ENCODE assay signal across 8 cellular contexts in the genomic region with DNA sequence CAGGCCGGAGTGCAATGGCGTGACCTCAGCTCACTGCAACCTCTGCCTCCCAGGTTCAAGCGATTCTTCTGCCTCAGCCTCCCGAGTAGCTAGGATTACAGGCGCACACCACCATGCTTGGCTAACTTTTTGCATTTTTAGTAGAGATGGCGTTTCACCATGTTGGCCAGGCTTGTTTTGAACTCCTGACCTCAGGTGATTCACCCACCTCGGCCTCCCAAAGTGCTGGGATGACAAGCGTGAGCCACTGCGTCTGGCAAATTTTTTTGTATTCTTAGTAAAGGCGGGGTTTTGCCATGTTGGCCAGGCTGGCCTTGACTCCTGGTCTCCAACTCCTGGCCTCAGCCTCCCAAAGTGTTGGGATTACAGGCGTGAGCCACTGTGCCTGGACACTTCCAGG.
A peak's percentile ranks its signal among the peaks of the same experiment; 100 is the strongest.
DNase-seq lines count a peak whose midpoint lies in the region; ATAC-seq and TF ChIP-seq lines count a peak whose summit lies in the region.
"Not testable (repeated sequence)": the region's sequence is repeated elsewhere in the genome, so short reads cannot be mapped to it uniquely, and the experiment has no call there.

No MANE protein-coding gene starts in this region.

- H3K9ac ChIP-seq in GM23248; stomach smooth muscle (ENCODE audit: low read length in 2 of 2): not testable (repeated sequence)

- TF ChIP-seq CTCF in adrenal gland (IDR thresholded peaks at IDR 0.05); gastroesophageal sphincter (IDR thresholded peaks at IDR 0.05); right lobe of liver (IDR thresholded peaks at IDR 0.05); ovary (IDR thresholded peaks at IDR 0.05); upper lobe of left lung (IDR thresholded peaks at IDR 0.05): not testable (repeated sequence)

- TF ChIP-seq POLR2A in adrenal gland (IDR thresholded peaks at IDR 0.05); gastroesophageal sphincter (IDR thresholded peaks at IDR 0.05); right lobe of liver (IDR thresholded peaks at IDR 0.05); ovary (IDR thresholded peaks at IDR 0.05); upper lobe of left lung (IDR thresholded peaks at IDR 0.05): not testable (repeated sequence)

- not testable (repeated sequence) for DNase-seq in GM23248, adrenal gland, right lobe of liver, upper lobe of left lung
- peak in 1 of 5 donors; percentile 29 for DNase-seq in ovary

- H3K36me3 ChIP-seq in GM23248 (ENCODE audit: low read depth) (peaks cover 50% of the 10 kb centered on the region), adrenal gland (replicated peaks in 1 of 2) (peaks cover 0 to 13% of the 10 kb centered on the region in 2 donors), gastroesophageal sphincter (peaks cover 0 to 15% of the 10 kb centered on the region in 2 donors), right lobe of liver (peaks cover 0 to 15% (median 7%) of the 10 kb centered on the region in 4 donors), upper lobe of left lung (peaks cover 0 to 41% (median 0%) of the 10 kb centered on the region in 4 donors)
- H3K36me3 ChIP-seq in ovary; stomach smooth muscle (ENCODE audit: control insufficient read depth in 2 of 2, insufficient read depth in 2 of 2, low read length in 2 of 2): not testable (repeated sequence)

- H3K4me1 ChIP-seq in GM23248 (ENCODE audit: insufficient read depth) (peaks cover 39% of the 10 kb centered on the region), adrenal gland (replicated peaks in 1 of 2) (peaks cover 35 to 56% of the 10 kb centered on the region in 2 donors), gastroesophageal sphincter (peaks cover 32 to 53% (median 40%) of the 10 kb centered on the region in 3 donors), right lobe of liver (peaks cover 0 to 28% (median 5%) of the 10 kb centered on the region in 4 donors), ovary (ENCODE audit: insufficient read depth) (peaks cover 20% of the 10 kb centered on the region), stomach smooth muscle (ENCODE audit: control insufficient read depth, insufficient read depth, low read length) (peaks cover 20% of the 10 kb centered on the region), upper lobe of left lung (peaks cover 0 to 21% (median 20%) of the 10 kb centered on the region in 4 donors)

- H3K27ac ChIP-seq in GM23248 (peak overlapping the region; percentile 41; the same call in 1 of the 2 replicates), adrenal gland (peak overlapping the region; percentile 54 to 89 (median 83)), cingulate gyrus (ENCODE audit: low read depth, low read length) (peak overlapping the region; percentile 86), gastroesophageal sphincter (peak overlapping the region; percentile 81 to 97 (median 88)), right lobe of liver (peak overlapping the region in 2 of 3 donors; percentile 60 to 70), ovary (peak overlapping the region; percentile 56 to 82), stomach smooth muscle (ENCODE audit: low read length) (peak overlapping the region; percentile 74), upper lobe of left lung (peak overlapping the region; percentile 11 to 67 (median 49))

- H3K9me2 ChIP-seq in GM23248 (ENCODE audit: insufficient read depth) = not testable (repeated sequence)

- in situ Hi-C loops in GM23248 (cut with MboI) = not testable (repeated sequence)

- not testable (repeated sequence) for H3K9me3 ChIP-seq in GM23248 (ENCODE audit: low read depth); adrenal gland (replicated peaks in 1 of 3); gastroesophageal sphincter; right lobe of liver; ovary; stomach smooth muscle (ENCODE audit: control insufficient read depth in 2 of 2, low read length in 2 of 2); upper lobe of left lung

- H3K4me3 ChIP-seq in GM23248; adrenal gland; gastroesophageal sphincter; right lobe of liver; ovary; stomach smooth muscle (ENCODE audit: low read length in 2 of 2); upper lobe of left lung: not testable (repeated sequence)

- intact Hi-C loops in adrenal gland (cut with DNase I); right lobe of liver (cut with DNase I): not testable (repeated sequence)
- intact Hi-C loops in ovary (cut with DNase I) = loop anchor here in 1 of 4 donors (5.0 kb wide), 1 partner anchor 1898 kb away; the partner anchor contains the start of gene SKIL

- H4K20me1 ChIP-seq in GM23248 (ENCODE audit: insufficient read depth) = not testable (repeated sequence)

- H3K4me2 ChIP-seq in GM23248 (ENCODE audit: unreplicated experiment) = not testable (repeated sequence)

- TF ChIP-seq EP300 in gastroesophageal sphincter (IDR thresholded peaks at IDR 0.05); ovary (IDR thresholded peaks at IDR 0.05); upper lobe of left lung (IDR thresholded peaks at IDR 0.05): not testable (repeated sequence)

- not testable (repeated sequence) for ATAC-seq in gastroesophageal sphincter; right lobe of liver; upper lobe of left lung (ENCODE audit: low FRiP score in 2 of 2)

- 86 to 87% methylated on average over 11 of the region's 11 CpGs for WGBS in GM23248 (ENCODE audit: low coverage in 1 of 2, low lambda C conversion rate in 2 of 2, missing lambda C conversion rate in 2 of 2), 2 experiments
- WGBS in adrenal gland, 4 donors = 75 to 84% (median 78%) methylated on average over 9 to 11 of the region's 11 CpGs
- whole genome bisulfite sequencing in gastroesophageal sphincter (ENCODE audit: low coverage in 1 of 2), 2 donors = 80 to 92% methylated on average over 5 to 11 of the region's 11 CpGs
- WGBS in right lobe of liver (ENCODE audit: insufficient coverage, low coverage, low lambda C conversion rate, missing lambda C conversion rate) = 82% methylated on average over 10 of the region's 11 CpGs
- 89 to 92% (median 90%) methylated on average over 11 of the region's 11 CpGs for WGBS in ovary, 3 donors
- 89 to 95% methylated on average over 11 of the region's 11 CpGs for WGBS in upper lobe of left lung, 2 donors

- H3K79me2 ChIP-seq in GM23248 (ENCODE audit: insufficient read depth) = peaks cover 84% of the 10 kb centered on the region

- H3F3A ChIP-seq in GM23248 (ENCODE audit: insufficient read depth) = peaks cover 63% of the 10 kb centered on the region

- H3K27me3 ChIP-seq in GM23248 (replicated peaks; ENCODE audit: insufficient read depth); adrenal gland; gastroesophageal sphincter; right lobe of liver; ovary; stomach smooth muscle (ENCODE audit: control insufficient read depth in 1 of 2, insufficient read depth in 2 of 2, low read length in 2 of 2); upper lobe of left lung: not testable (repeated sequence)

- H2AFZ ChIP-seq in GM23248 = not testable (repeated sequence)
